16 cellular contexts compared by ENCODE assay signal in genomic region chr2:127421116-127421800, GRCh38. TPM values are rescaled to one million over a fixed set of nuclear protein-coding genes. Genes with fewer than 3 reads are reported as not detected.
"Had no signal": no experiment of that assay in that cellular context is flagged by ENCODE, and none has a peak within 500 bp of the region (broad histone marks: within the 10 kb centered on the region; RNA-seq: fewer than 3 reads in every experiment).

No MANE protein-coding gene starts in this region.

- H3K36me3 ChIP-seq: neutrophil, transverse colon had no signal

- H3K4me3 Mint-ChIP-seq: activated CD8-positive, alpha-beta T cell treated with anti-CD3 and anti-CD28 coated beads for 36 hours; endodermal cell had no signal

- H3K9me3 Mint-ChIP-seq: activated B cell treated with CpG ODN at 0.5 μM for 24 hours; activated CD8-positive, alpha-beta T cell treated with anti-CD3 and anti-CD28 coated beads for 36 hours; endodermal cell; stimulated activated naive B cell treated with anti-CD40 and anti-IgM and Interleukin-4, amounts not matched to agents 10 μg/mL and 1 μg/mL and 100 μg/mL, for 72 hours had no signal

- H3K9me3 ChIP-seq: neutrophil, transverse colon had no signal

- H3K27ac Mint-ChIP-seq: activated B cell treated with CpG ODN at 0.5 μM for 24 hours; activated CD8-positive, alpha-beta T cell treated with anti-CD3 and anti-CD28 coated beads for 36 hours; endodermal cell had no signal

- DNase-seq: activated B cell treated with CpG ODN at 0.5 μM for 24 hours; activated CD4-positive, alpha-beta T cell treated with anti-CD3 and anti-CD28 coated beads for 48 hours; activated CD8-positive, alpha-beta T cell treated with anti-CD3 and anti-CD28 coated beads for 36 hours; activated naive CD4-positive, alpha-beta T cell treated with Interleukin-2 at 50 U/mL for 16 hours; endodermal cell; retina; stimulated activated CD4-positive, alpha-beta T cell treated with anti-CD3 and anti-CD28 coated beads, Interleukin-4, amount 100 ng/mL, for 1 hour; stimulated activated naive B cell treated with anti-CD40 and anti-IgM and Interleukin-4, amounts not matched to agents 10 μg/mL and 1 μg/mL and 100 μg/mL, for 72 hours; transverse colon had no signal

- H3K27ac ChIP-seq: dorsolateral prefrontal cortex, neutrophil, transverse colon had no signal

- H3K4me3 ChIP-seq: dorsolateral prefrontal cortex, transverse colon had no signal

- ATAC-seq: activated CD8-positive, alpha-beta T cell treated with anti-CD3 and anti-CD28 coated beads for 36 hours; stimulated activated naive B cell treated with anti-CD40 and anti-IgM and Interleukin-4, amounts not matched to agents 10 μg/mL and 1 μg/mL and 100 μg/mL, for 72 hours had no signal

RNA-seq across cellular contexts. Expression of gene PROC, which starts 3.0 kb away (rescaled TPM):
- total RNA-seq: activated B cell treated with CpG ODN at 0.5 μM for 24 hours; activated CD8-positive, alpha-beta T cell treated with anti-CD3 and anti-CD28 coated beads for 36 hours; frontal cortex; lower leg skin; skeletal muscle tissue; subcutaneous adipose tissue; T-helper 2 cell treated with Interferon-gamma antibody and Interleukin-4, amounts not matched to agents 100 ng/mL and 5 ng/mL, for 36 hours had no signal
